Comparison of ENCODE assay signal across 1 cellular context in the genomic region with DNA sequence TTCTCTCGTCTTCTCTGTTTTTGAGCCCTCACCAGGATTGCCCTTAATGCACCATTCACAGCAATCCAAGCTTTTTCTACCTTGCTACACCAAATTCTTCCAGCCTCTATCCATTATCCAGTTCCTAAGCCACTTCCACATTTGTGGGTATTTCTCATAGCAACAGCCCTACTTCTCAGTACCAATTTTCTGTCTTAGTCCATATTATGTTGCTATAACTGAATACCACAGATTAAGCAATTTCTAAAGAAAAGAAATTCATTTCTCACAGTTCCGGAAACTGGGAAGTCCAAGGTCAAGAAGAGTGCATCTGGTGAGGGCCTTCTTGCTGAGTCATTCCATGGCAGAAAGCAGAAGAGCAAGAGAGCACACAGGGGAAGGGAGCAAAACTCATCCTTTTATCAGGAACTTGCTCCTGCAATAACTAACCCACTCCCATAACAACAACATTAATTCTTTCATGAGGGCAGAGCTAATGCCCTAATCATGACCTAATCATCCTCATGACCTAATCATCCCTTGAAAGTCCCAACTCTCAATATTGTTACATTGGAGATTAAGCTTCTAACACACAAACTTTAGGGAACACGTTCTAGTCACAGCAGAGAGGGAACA.
TF ChIP-seq lines count a peak whose summit lies in the region.

No MANE protein-coding gene starts in this region.

TF ChIP-seq in GM23338, 12 proteins besides CTCF, POLR2A, EP300 and RAD21 (continued from another document):
- TF ChIP-seq, protein P1, sequence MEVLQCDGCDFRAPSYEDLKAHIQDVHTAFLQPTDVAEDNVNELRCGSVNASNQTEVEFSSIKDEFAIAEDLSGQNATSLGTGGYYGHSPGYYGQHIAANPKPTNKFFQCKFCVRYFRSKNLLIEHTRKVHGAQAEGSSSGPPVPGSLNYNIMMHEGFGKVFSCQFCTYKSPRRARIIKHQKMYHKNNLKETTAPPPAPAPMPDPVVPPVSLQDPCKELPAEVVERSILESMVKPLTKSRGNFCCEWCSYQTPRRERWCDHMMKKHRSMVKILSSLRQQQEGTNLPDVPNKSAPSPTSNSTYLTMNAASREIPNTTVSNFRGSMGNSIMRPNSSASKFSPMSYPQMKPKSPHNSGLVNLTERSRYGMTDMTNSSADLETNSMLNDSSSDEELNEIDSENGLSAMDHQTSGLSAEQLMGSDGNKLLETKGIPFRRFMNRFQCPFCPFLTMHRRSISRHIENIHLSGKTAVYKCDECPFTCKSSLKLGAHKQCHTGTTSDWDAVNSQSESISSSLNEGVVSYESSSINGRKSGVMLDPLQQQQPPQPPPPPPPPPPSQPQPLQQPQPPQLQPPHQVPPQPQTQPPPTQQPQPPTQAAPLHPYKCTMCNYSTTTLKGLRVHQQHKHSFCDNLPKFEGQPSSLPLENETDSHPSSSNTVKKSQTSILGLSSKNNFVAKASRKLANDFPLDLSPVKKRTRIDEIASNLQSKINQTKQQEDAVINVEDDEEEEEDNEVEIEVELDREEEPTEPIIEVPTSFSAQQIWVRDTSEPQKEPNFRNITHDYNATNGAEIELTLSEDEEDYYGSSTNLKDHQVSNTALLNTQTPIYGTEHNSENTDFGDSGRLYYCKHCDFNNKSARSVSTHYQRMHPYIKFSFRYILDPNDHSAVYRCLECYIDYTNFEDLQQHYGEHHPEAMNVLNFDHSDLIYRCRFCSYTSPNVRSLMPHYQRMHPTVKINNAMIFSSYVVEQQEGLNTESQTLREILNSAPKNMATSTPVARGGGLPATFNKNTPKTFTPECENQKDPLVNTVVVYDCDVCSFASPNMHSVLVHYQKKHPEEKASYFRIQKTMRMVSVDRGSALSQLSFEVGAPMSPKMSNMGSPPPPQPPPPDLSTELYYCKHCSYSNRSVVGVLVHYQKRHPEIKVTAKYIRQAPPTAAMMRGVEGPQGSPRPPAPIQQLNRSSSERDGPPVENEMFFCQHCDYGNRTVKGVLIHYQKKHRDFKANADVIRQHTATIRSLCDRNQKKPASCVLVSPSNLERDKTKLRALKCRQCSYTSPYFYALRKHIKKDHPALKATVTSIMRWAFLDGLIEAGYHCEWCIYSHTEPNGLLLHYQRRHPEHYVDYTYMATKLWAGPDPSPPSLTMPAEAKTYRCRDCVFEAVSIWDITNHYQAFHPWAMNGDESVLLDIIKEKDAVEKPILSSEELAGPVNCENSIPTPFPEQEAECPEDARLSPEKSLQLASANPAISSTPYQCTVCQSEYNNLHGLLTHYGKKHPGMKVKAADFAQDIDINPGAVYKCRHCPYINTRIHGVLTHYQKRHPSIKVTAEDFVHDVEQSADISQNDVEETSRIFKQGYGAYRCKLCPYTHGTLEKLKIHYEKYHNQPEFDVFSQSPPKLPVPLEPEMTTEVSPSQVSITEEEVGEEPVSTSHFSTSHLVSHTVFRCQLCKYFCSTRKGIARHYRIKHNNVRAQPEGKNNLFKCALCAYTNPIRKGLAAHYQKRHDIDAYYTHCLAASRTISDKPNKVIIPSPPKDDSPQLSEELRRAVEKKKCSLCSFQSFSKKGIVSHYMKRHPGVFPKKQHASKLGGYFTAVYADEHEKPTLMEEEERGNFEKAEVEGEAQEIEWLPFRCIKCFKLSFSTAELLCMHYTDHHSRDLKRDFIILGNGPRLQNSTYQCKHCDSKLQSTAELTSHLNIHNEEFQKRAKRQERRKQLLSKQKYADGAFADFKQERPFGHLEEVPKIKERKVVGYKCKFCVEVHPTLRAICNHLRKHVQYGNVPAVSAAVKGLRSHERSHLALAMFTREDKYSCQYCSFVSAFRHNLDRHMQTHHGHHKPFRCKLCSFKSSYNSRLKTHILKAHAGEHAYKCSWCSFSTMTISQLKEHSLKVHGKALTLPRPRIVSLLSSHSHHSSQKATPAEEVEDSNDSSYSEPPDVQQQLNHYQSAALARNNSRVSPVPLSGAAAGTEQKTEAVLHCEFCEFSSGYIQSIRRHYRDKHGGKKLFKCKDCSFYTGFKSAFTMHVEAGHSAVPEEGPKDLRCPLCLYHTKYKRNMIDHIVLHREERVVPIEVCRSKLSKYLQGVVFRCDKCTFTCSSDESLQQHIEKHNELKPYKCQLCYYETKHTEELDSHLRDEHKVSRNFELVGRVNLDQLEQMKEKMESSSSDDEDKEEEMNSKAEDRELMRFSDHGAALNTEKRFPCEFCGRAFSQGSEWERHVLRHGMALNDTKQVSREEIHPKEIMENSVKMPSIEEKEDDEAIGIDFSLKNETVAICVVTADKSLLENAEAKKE (CRISPR knock-in tag; IDR thresholded peaks at IDR 0.05), result no peak
- no peak for TF ChIP-seq POLR2AphosphoS5 (IDR thresholded peaks at IDR 0.05; ENCODE audit: low read depth)
TF ChIP-seq in GM23338: peak in this region for 0.
